ENCODE assay signal across 27 cellular contexts in genomic region chr1:93710499-93710898, GRCh38. TPM values are rescaled to one million over a fixed set of nuclear protein-coding genes. Genes with fewer than 3 reads are reported as not detected.
A peak's percentile ranks its signal among the peaks of the same experiment; 100 is the strongest.
DNase-seq lines count a peak whose midpoint lies in the region; ATAC-seq, FAIRE-seq and TF ChIP-seq lines count a peak whose summit lies in the region.
"Had no signal": no experiment of that assay in that cellular context is flagged by ENCODE, and none has a peak within 500 bp of the region (broad histone marks: within the 10 kb centered on the region; RNA-seq: fewer than 3 reads in every experiment).

No MANE protein-coding gene starts in this region.

- no peaks in the 10 kb centered on the region for H3K79me2 ChIP-seq in HepG2 (ENCODE audit: insufficient read depth, low read length)

- H2AK5ac ChIP-seq in neuronal stem cell (ENCODE audit: low read depth, low read length), result peak overlapping the region; percentile 81

- 3% methylated on average over 6 of the region's 6 CpGs for WGBS in HepG2 (ENCODE audit: low lambda C conversion rate)
- WGBS in neuronal stem cell (ENCODE audit: extremely low coverage in 2 of 2, insufficient read length in 2 of 2, insufficient replicate concordance in 1 of 2), 2 donors, result no CpG with 5 or more reads among the region's 6 CpGs
- 61 to 64% (median 62%) methylated on average over 6 of the region's 6 CpGs for WGBS in ovary, 3 donors

- no peak for TF ChIP-seq RAD21 in HepG2 (CRISPR knock-in tag; IDR thresholded peaks at IDR 0.05)

- no peak overlapping the region for H3K23ac ChIP-seq in neuronal stem cell (ENCODE audit: low read depth, low read length, poor library complexity)

- no peak overlapping the region for H4K91ac ChIP-seq in neuronal stem cell (ENCODE audit: low read depth, low read length, poor library complexity)

- H2AFZ ChIP-seq in HepG2 (ENCODE audit: low read length) (no peak overlapping the region), neuronal stem cell (ENCODE audit: low read length) (no peak overlapping the region)

- H3K4me3 ChIP-seq in BLaER1 treated with 17β-estradiol and CSF1 and Interleukin-3, amounts not matched to agents 10 nM and 100 nM, result no peak overlapping the region
- H3K4me3 ChIP-seq in SJSA1 (no peak overlapping the region), HepG2 (replicated peaks in 1 of 3; ENCODE audit: insufficient read depth in 1 of 3, low read depth in 2 of 3, low read length in 3 of 3) (no peak overlapping the region), neuronal stem cell (ENCODE audit: low read length in 2 of 2) (no peak overlapping the region), ovary (no peak overlapping the region)
- H3K4me3 ChIP-seq: SJCRH30 had no signal

- peak; percentile 22; the same call in 1 of the 3 replicates for ATAC-seq in HepG2
- ATAC-seq in GM21786 (IDR thresholded peaks at IDR 0.05; ENCODE audit: unreplicated experiment), result no peak
- ATAC-seq: CD8-positive, alpha-beta T cell; PC-3; Right ventricle myocardium inferior had no signal

- 0 out of 22 replicates have a peak overlapping the region, but pooled peaks of 1 of the 11 experiments have one; percentile 84 for H3K9ac ChIP-seq in BLaER1 treated with 17β-estradiol and CSF1 and Interleukin-3, amounts not matched to agents 10 nM and 100 nM
- H3K9ac ChIP-seq in HepG2 (ENCODE audit: insufficient read depth, low read depth, low read length), result no peak overlapping the region
- H3K9ac ChIP-seq in neuronal stem cell (ENCODE audit: low read depth, low read length, poor library complexity), result no peak overlapping the region
- H3K9ac ChIP-seq: KMS-11 had no signal

- POLR2A ChIA-PET in HepG2 (lab: Yijun Ruan, JAX), result no interaction called here

- no peaks in the 10 kb centered on the region for H3K9me3 ChIP-seq in BLaER1 treated with 17β-estradiol and CSF1 and Interleukin-3, amounts not matched to agents 10 nM and 100 nM (replicated peaks in 1 of 11)
- H3K9me3 ChIP-seq in SJSA1 (replicated peaks) (no peaks in the 10 kb centered on the region), HepG2 (ENCODE audit: low read length) (no peaks in the 10 kb centered on the region), neuronal stem cell (replicated peaks in 1 of 2; ENCODE audit: control insufficient read depth in 2 of 2, insufficient read depth in 1 of 2, low read depth in 1 of 2, low read length in 2 of 2) (no peaks in the 10 kb centered on the region), ovary (no peaks in the 10 kb centered on the region)
- H3K9me3 ChIP-seq: SJCRH30 had no signal

- no peak for TF ChIP-seq EP300 in HepG2 (IDR thresholded peaks at IDR 0.05; ENCODE audit: low read depth in 2 of 2, low read length in 2 of 2)
- no peak for TF ChIP-seq EP300 in HepG2 (CRISPR knock-in tag; IDR thresholded peaks at IDR 0.05; ENCODE audit: borderline replicate concordance)
- TF ChIP-seq EP300 in ovary (IDR thresholded peaks at IDR 0.05), result no peak

- intact Hi-C loops in HepG2 (cut with micrococcal nuclease; ENCODE audit: unreplicated experiment) (no loop called here), ovary (cut with DNase I) (no loop called here)

- H3K4me1 ChIP-seq in BLaER1 treated with 17β-estradiol and CSF1 and Interleukin-3, amounts not matched to agents 10 nM and 100 nM, result peaks cover 47 to 99% (median 92%) of the 10 kb centered on the region in 10 experiments
- H3K4me1 ChIP-seq in SJSA1 (replicated peaks), result peaks cover 65% of the 10 kb centered on the region
- peaks cover 51% of the 10 kb centered on the region for H3K4me1 ChIP-seq in HepG2 (ENCODE audit: insufficient read depth, low read length)
- H3K4me1 ChIP-seq in neuronal stem cell (ENCODE audit: control insufficient read depth in 2 of 2, insufficient read depth in 1 of 2, low read depth in 1 of 2, low read length in 2 of 2), result peaks cover 15 to 16% of the 10 kb centered on the region in 2 donors
- H3K4me1 ChIP-seq in ovary (ENCODE audit: insufficient read depth), result peaks cover 11% of the 10 kb centered on the region

- CTCF ChIA-PET in HepG2 (lab: Yijun Ruan, JAX; ENCODE audit: low intra/inter-chr PET ratio, low total read pairs), result no interaction called here

- no peak for DNase-seq in SJSA1 (ENCODE audit: low read depth in 1 of 2, low spot score in 2 of 2)
- no peak for DNase-seq in HepG2 (ENCODE audit: low spot score)
- DNase-seq in neuronal stem cell (ENCODE audit: low spot score), result no peak
- DNase-seq in foreskin melanocyte, result no peak
- DNase-seq in ovary, result no peak
- no peak for DNase-seq in NCI-H2107 (lab: John Stamatoyannopoulos, UW)
- DNase-seq: C1 segment of cervical spinal cord; CD8-positive, alpha-beta T cell; DMS 273 treated with DMSO at 0.1 percent for 48 hours; DMS79; GF-D8; H7; IMR-90; MM.1S; NCI-H2029; NCI-H446 treated with DMSO at 0.1 percent for 48 hours; NCI-H526; NCI-H82; NK-92 treated with Interleukin-12 subunit alpha and Interleukin-12 subunit beta, amount 100 ng/mL, for 24 hours; PC-3; SJCRH30 had no signal

- H3K4me2 ChIP-seq in BLaER1 treated with 17β-estradiol and CSF1 and Interleukin-3, amounts not matched to agents 10 nM and 100 nM, result peak overlapping the region in 9 of 11 experiments; percentile 57 to 90 (median 88); a peak in 18 of 22 replicates
- H3K4me2 ChIP-seq in HepG2 (ENCODE audit: low read depth, low read length), result peak overlapping the region; percentile 15
- no peak overlapping the region for H3K4me2 ChIP-seq in neuronal stem cell (ENCODE audit: insufficient read depth, low read length, poor library complexity, severe bottlenecking)
- H3K4me2 ChIP-seq: KMS-11 had no signal

- H2BK15ac ChIP-seq in neuronal stem cell (ENCODE audit: low read length), result no peak overlapping the region

- 0 out of 22 replicates have a peak, but pooled peaks cover 0 to 3% (median 0%) of the 10 kb centered on the region in 11 experiments for H3K27me3 ChIP-seq in BLaER1 treated with 17β-estradiol and CSF1 and Interleukin-3, amounts not matched to agents 10 nM and 100 nM
- no peaks in the 10 kb centered on the region for H3K27me3 ChIP-seq in SJSA1 (replicated peaks)
- no peaks in the 10 kb centered on the region for H3K27me3 ChIP-seq in HepG2 (ENCODE audit: control insufficient read depth in 1 of 2, insufficient read depth in 2 of 2, low read length in 2 of 2)
- H3K27me3 ChIP-seq in neuronal stem cell (ENCODE audit: control insufficient read depth in 3 of 3, insufficient read depth in 3 of 3, low read depth in 1 of 3, low read length in 3 of 3), result no peaks in the 10 kb centered on the region
- no peaks in the 10 kb centered on the region for H3K27me3 ChIP-seq in ovary
- H3K27me3 ChIP-seq: SJCRH30 had no signal

- no peak overlapping the region for H4K8ac ChIP-seq in neuronal stem cell (ENCODE audit: low read depth, low read length)

- no peak overlapping the region for H2BK12ac ChIP-seq in neuronal stem cell (ENCODE audit: low read length)

- no peak overlapping the region for H2BK5ac ChIP-seq in neuronal stem cell (ENCODE audit: low read length)

- H3K4ac ChIP-seq in neuronal stem cell (ENCODE audit: low read length), result no peak overlapping the region

- H3K14ac ChIP-seq in neuronal stem cell (ENCODE audit: low read length), result no peak overlapping the region

- no peak overlapping the region for H2BK120ac ChIP-seq in neuronal stem cell (ENCODE audit: low read depth, low read length)

- no peaks in the 10 kb centered on the region for H3K79me1 ChIP-seq in neuronal stem cell (ENCODE audit: low read depth, low read length)

- H4K20me1 ChIP-seq in BLaER1 treated with 17β-estradiol and CSF1 and Interleukin-3, amounts not matched to agents 10 nM and 100 nM, result peaks cover 0 to 3% (median 0%) of the 10 kb centered on the region in 11 experiments; a peak in 1 of 22 replicates
- H4K20me1 ChIP-seq in HepG2 (ENCODE audit: insufficient read depth, low read length), result no peaks in the 10 kb centered on the region

- H3K36me3 ChIP-seq in BLaER1 treated with 17β-estradiol and CSF1 and Interleukin-3, amounts not matched to agents 10 nM and 100 nM, result no peaks in the 10 kb centered on the region
- no peaks in the 10 kb centered on the region for H3K36me3 ChIP-seq in SJSA1
- no peaks in the 10 kb centered on the region for H3K36me3 ChIP-seq in HepG2 (replicated peaks in 1 of 2; ENCODE audit: control insufficient read depth in 1 of 2, insufficient read depth in 2 of 2, low read length in 2 of 2)
- no peaks in the 10 kb centered on the region for H3K36me3 ChIP-seq in neuronal stem cell (replicated peaks in 1 of 2; ENCODE audit: control insufficient read depth in 2 of 2, insufficient read depth in 2 of 2, low read length in 2 of 2)
- no peaks in the 10 kb centered on the region for H3K36me3 ChIP-seq in ovary
- H3K36me3 ChIP-seq: SJCRH30 had no signal

- no TSS peak for BruUV-seq in HepG2 (replicated peaks; lab: Mats Ljungman, UMichigan)

- TF ChIP-seq CTCF in HepG2 (CRISPR knock-in tag; IDR thresholded peaks at IDR 0.05) (no peak), ovary (IDR thresholded peaks at IDR 0.05) (no peak)

- no peak overlapping the region for H3K18ac ChIP-seq in neuronal stem cell (ENCODE audit: low read length)

- TF ChIP-seq POLR2A in HepG2 (IDR thresholded peaks at IDR 0.05; ENCODE audit: insufficient read depth in 1 of 2, low read depth in 2 of 2, low read length in 2 of 2) (no peak), ovary (IDR thresholded peaks at IDR 0.05) (no peak)

- peak overlapping the region in 4 of 11 experiments; percentile 88 to 98 (median 91); a peak in 7 of 22 replicates for H3K27ac ChIP-seq in BLaER1 treated with 17β-estradiol and CSF1 and Interleukin-3, amounts not matched to agents 10 nM and 100 nM
- H3K27ac ChIP-seq in SJSA1 (peak overlapping the region; percentile 86), HepG2 (ENCODE audit: extremely low read length, insufficient read depth, low read length) (no peak overlapping the region), neuronal stem cell (replicated peaks; ENCODE audit: low read length) (no peak overlapping the region), ovary (no peak overlapping the region)
- H3K27ac ChIP-seq: KMS-11, SJCRH30 had no signal

- FAIRE-seq in HepG2 (lab: Jason Lieb, UNC), result no peak
- FAIRE-seq: A204.1, HTR-8/SVneo had no signal

- in situ Hi-C loops in HepG2 (cut with HindIII; ENCODE audit: extremely low pct_ligation_motif_present, low pct_unique_long_range_greater_than_20kb), result no loop called here

RNA-seq across cellular contexts. Expression of gene BCAR3, which starts 28.9 kb away (rescaled TPM):
- total RNA-seq in SJSA1 (2014; rRNA removed; shearing (Covaris generic)), result 49.5 and 50.4 TPM in 2 replicates
- total RNA-seq in HepG2 (2016; rRNA removed; fragmentation: Illumina TruSeq; extraction: Trizol) (4.8 and 5.5 TPM in 2 replicates), ovary (10 to 100 TPM; 13.8 to 30.8 (median 17.5) TPM)
- total RNA-seq in HepG2 (2016; cell fraction: cytosol; rRNA removed; fragmentation: Illumina TruSeq; extraction: Trizol; ENCODE audit: low read depth), result 2.6 and 3.2 TPM in 2 replicates
- 4.7 and 5.1 TPM in 2 replicates for total RNA-seq in HepG2 (2016; cell fraction: insoluble cytoplasmic fraction; rRNA removed; fragmentation: Illumina TruSeq; extraction: Trizol)
- 3.3 and 3.5 TPM in 2 replicates for total RNA-seq in HepG2 (2016; cell fraction: membrane; rRNA removed; fragmentation: Illumina TruSeq; extraction: Trizol)
- 4.6 TPM in 2 replicates for total RNA-seq in HepG2 (2016; cell fraction: nucleus; rRNA removed; fragmentation: Illumina TruSeq; extraction: Trizol)
- polyA plus RNA-seq in HepG2 (2011; rRNA removed) (3.6 and 5.4 TPM in 2 replicates), ovary (10 to 100 TPM; 14.7 to 23.0 TPM)
- 3.1 and 3.4 TPM in 2 replicates for polyA plus RNA-seq in HepG2 (2011; cell fraction: cytosol; rRNA removed)
- polyA plus RNA-seq in HepG2 (2011; cell fraction: nucleus; rRNA removed), result 6.8 and 8.6 TPM in 2 replicates
- 4.7 and 5.8 TPM in 2 replicates for polyA plus RNA-seq in HepG2 (2012)
- polyA plus RNA-seq in HepG2 (2016; cell fraction: cytosol; fragmentation: Illumina TruSeq; extraction: Trizol; ENCODE audit: low read depth), result 0.58 and 0.79 TPM in 2 replicates
- 4.8 and 6.3 TPM in 2 replicates for polyA plus RNA-seq in HepG2 (2016; cell fraction: insoluble cytoplasmic fraction; fragmentation: Illumina TruSeq; extraction: Trizol; ENCODE audit: low read depth)
- 1.2 and 1.6 TPM in 2 replicates for polyA plus RNA-seq in HepG2 (2016; cell fraction: membrane; fragmentation: Illumina TruSeq; extraction: Trizol; ENCODE audit: low read depth)
- polyA plus RNA-seq in HepG2 (2016; cell fraction: nucleus; fragmentation: Illumina TruSeq; extraction: Trizol; ENCODE audit: insufficient read depth, low read depth), result 3.7 and 6.7 TPM in 2 replicates
- 8.2 and 39.9 TPM in 2 replicates for polyA minus RNA-seq in HepG2 (2011; rRNA and poly(A)+ RNA removed; ENCODE audit: low replicate concordance)
- polyA minus RNA-seq in HepG2 (2011; cell fraction: cytosol; rRNA and poly(A)+ RNA removed), result 7.6 and 8.4 TPM in 2 replicates
- polyA minus RNA-seq in HepG2 (2011; cell fraction: nucleus; rRNA and poly(A)+ RNA removed), result 10.4 and 10.6 TPM in 2 replicates
- 15.9 TPM for polyA plus RNA-seq in neuronal stem cell (2013, experiment 1 of 2)
- polyA plus RNA-seq in neuronal stem cell (2013, experiment 2 of 2), result 16.0 TPM
